ENCODE assay signal across 28 cellular contexts in the genomic region with DNA sequence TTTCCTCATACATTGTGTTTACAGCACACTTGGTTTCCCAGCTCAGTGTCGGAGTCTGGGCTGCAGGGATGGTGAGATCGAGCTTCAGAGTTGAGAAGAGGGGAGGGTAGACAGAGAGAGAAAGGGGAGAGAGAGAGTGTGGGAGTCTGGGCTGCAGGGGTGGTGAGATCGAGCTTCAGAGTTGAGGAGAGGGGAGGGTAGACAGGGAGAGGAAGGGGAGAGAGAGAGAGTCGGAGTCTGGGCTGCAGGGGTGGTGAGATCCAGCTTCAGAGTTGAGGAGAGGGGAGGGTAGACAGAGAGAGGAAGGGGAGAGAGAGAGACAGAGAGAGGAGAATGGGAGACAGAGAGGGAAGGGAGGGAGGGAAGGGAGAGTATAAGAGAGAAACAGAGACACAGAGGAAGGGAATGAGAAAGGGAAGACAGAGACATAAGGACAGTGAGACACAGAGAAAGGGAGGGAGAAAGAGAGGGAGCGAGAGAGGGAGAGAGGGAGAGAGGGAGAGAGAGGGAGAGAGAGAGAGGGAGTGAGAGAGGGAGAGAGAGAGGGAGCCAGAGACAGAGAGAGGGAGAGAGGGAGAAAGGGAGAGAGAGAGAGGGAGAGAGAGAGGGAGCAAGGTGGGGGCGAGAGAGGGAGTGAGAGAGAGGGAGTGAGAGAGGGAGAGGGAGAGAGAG.
"Had no signal": no experiment of that assay in that cellular context is flagged by ENCODE, and none has a peak within 500 bp of the region (broad histone marks: within the 10 kb centered on the region; RNA-seq: fewer than 3 reads in every experiment).

No MANE protein-coding gene starts in this region.

- H3K4me1 ChIP-seq: adrenal gland, gastroesophageal sphincter, left lung, lower lobe of right lung, sigmoid colon, tibial nerve had no signal

- FAIRE-seq: small intestine had no signal

- H3K36me3 ChIP-seq: adrenal gland, gastroesophageal sphincter, left lung, lower lobe of right lung, neutrophil, ovary, sigmoid colon, tibial nerve had no signal

- H3K4me3 ChIP-seq: adrenal gland, gastroesophageal sphincter, hepatocyte, left lung, lower lobe of right lung, mucosa of descending colon, ovary, sigmoid colon, tibial nerve had no signal

- H3K79me2 ChIP-seq: hepatocyte had no signal

- H3K4me2 ChIP-seq: hepatocyte had no signal

- DNase-seq: activated CD4-positive, alpha-beta memory T cell treated with anti-CD3 and anti-CD28 coated beads for 36 hours; activated CD4-positive, alpha-beta T cell treated with anti-CD3 and anti-CD28 coated beads, Interleukin-2, amount 10 ng/mL, durations not matched to agents 24 days and 14 days; activated CD8-positive, alpha-beta memory T cell treated with anti-CD3 and anti-CD28 coated beads, Interleukin-2, amount 50 U/mL, for 4 hours; activated effector memory CD4-positive, alpha-beta T cell treated with anti-CD3 and anti-CD28 coated beads, Interleukin-2, amount 50 U/mL, for 16 hours; activated naive CD4-positive, alpha-beta T cell treated with anti-CD3 and anti-CD28 coated beads for 36 hours; activated naive CD8-positive, alpha-beta T cell treated with anti-CD3 and anti-CD28 coated beads for 36 hours; activated T-cell treated with anti-CD3 and anti-CD28 coated beads, Interleukin-2, amount 50 U/mL, for 1 hour; adrenal gland; aorta; cortex of kidney; effector memory CD8-positive, alpha-beta T cell; erythroblast; kidney glomerular epithelial cell; left lung; lower lobe of right lung; mesenchymal stem cell; mucosa of descending colon; ovary; retina; sigmoid colon; small intestine; stimulated activated naive CD4-positive, alpha-beta T cell treated with Interleukin-2 at 50 U/mL for 16 hours; T-helper 1 cell had no signal

- H2AFZ ChIP-seq: hepatocyte had no signal

- H3K9me3 ChIP-seq: adrenal gland, gastroesophageal sphincter, left lung, lower lobe of right lung, mucosa of descending colon, neutrophil, ovary, sigmoid colon, tibial nerve had no signal

- H3K27ac ChIP-seq: adrenal gland, gastroesophageal sphincter, hepatocyte, left lung, lower lobe of right lung, neutrophil, ovary, sigmoid colon, tibial nerve, VCaP had no signal

- H3K27me3 ChIP-seq: adrenal gland, neutrophil, ovary, tibial nerve had no signal
